ENCODE assay signal across 9 cellular contexts in the genomic region with DNA sequence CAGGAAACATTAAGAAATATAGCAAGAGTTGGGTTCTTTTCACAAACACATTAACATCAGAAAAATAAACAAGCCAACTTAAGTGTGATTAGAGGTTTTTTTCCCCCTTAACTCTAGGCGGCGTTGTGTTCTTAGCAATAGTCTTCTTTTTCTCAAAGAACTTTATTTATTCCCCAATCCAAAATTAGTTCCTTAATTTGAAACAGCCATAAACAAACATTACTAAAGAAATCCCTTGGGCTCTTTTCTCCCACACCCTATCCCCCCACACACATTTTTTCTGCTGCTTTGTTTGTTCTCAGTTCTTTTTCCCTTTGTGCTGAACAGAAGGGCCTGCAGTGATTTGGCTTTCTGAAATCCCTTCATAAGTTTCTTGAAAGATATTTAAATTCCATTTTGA. TPM values are rescaled to one million over a fixed set of nuclear protein-coding genes. Genes with fewer than 3 reads are reported as not detected.
DNase-seq lines count a peak whose midpoint lies in the region; TF ChIP-seq lines count a peak whose summit lies in the region.
"Had no signal": no experiment of that assay in that cellular context is flagged by ENCODE, and none has a peak within 500 bp of the region (broad histone marks: within the 10 kb centered on the region; RNA-seq: fewer than 3 reads in every experiment).

No MANE protein-coding gene starts in this region.

- no peak overlapping the region for H3K4me3 Mint-ChIP-seq in endothelial cell (ENCODE audit: unreplicated experiment)

- H3K79me2 ChIP-seq in OCI-LY7 (ENCODE audit: insufficient read depth, low read depth, low read length) (no peaks in the 10 kb centered on the region), osteoblast (ENCODE audit: insufficient read depth, low read length) (no peaks in the 10 kb centered on the region)

- no peak overlapping the region for H3K27ac Mint-ChIP-seq in endothelial cell (ENCODE audit: unreplicated experiment)

- H3K4me3 ChIP-seq in OCI-LY7 (ENCODE audit: low read depth, low read length, poor library complexity, severe bottlenecking) = no peak overlapping the region
- no peak overlapping the region for H3K4me3 ChIP-seq in epithelial cell of esophagus (ENCODE audit: low read length)
- no peak overlapping the region for H3K4me3 ChIP-seq in osteoblast (ENCODE audit: insufficient read depth, low read length)

- peaks cover 3% of the 10 kb centered on the region for H3K4me1 Mint-ChIP-seq in endothelial cell (ENCODE audit: unreplicated experiment)

- POLR2A ChIA-PET in OCI-LY7 (lab: Charles Lee) = no interaction called here

- no peaks in the 10 kb centered on the region for H3K36me3 Mint-ChIP-seq in endothelial cell (ENCODE audit: low read depth, unreplicated experiment)

- CTCF ChIA-PET in OCI-LY7 (lab: Charles Lee; ENCODE audit: unreplicated experiment) = no interaction called here

- H3K9me2 ChIP-seq in OCI-LY7 (ENCODE audit: insufficient read depth, low read length) = no peaks in the 10 kb centered on the region

- no TSS peak for BruUV-seq in OCI-LY7 (replicated peaks; lab: Mats Ljungman, UMichigan)

- peak; percentile 66 for TF ChIP-seq CTCF in OCI-LY7 (conservative IDR thresholded peaks at IDR 0.05; ENCODE audit: low read length)
- TF ChIP-seq CTCF in epithelial cell of esophagus (IDR thresholded peaks at IDR 0.05; ENCODE audit: insufficient read depth, low read depth, low read length, missing control alignments) = peak; percentile 51
- TF ChIP-seq CTCF in osteoblast (IDR thresholded peaks at IDR 0.05; ENCODE audit: extremely low read depth, low read depth, low read length) = peak; percentile 72
- TF ChIP-seq CTCF in endothelial cell (IDR thresholded peaks at IDR 0.05; ENCODE audit: unreplicated experiment) = no peak

- no peak overlapping the region for H2AFZ ChIP-seq in OCI-LY7 (ENCODE audit: low read length)
- H2AFZ ChIP-seq in osteoblast (ENCODE audit: low read length) = peak overlapping the region; percentile 90

- intact Hi-C loops in OCI-LY7 (cut with micrococcal nuclease; ENCODE audit: unreplicated experiment) = no loop called here

- DNase-seq in GM03348 (ENCODE audit: low spot score) (peak; percentile 55), OCI-LY7 (ENCODE audit: low spot score) (no peak), epithelial cell of esophagus (ENCODE audit: low read depth) (peak; percentile 48), osteoblast (ENCODE audit: insufficient read length, low spot score, missing footprints) (no peak), NCI-H2107 treated with DMSO at 0.1 percent for 48 hours (lab: John Stamatoyannopoulos, UW; ENCODE audit: unreplicated experiment) (no peak), iPS-NIHi7 (ENCODE audit: extremely low spot score) (no peak), NCI-H1417 (lab: John Stamatoyannopoulos, UW) (no peak), endothelial cell (ENCODE audit: low spot score) (no peak)
- DNase-seq: GF-D8 had no signal

- no peaks in the 10 kb centered on the region for H3K9me3 Mint-ChIP-seq in endothelial cell (ENCODE audit: unreplicated experiment)

- H3K4me1 ChIP-seq in OCI-LY7 (ENCODE audit: insufficient read depth, low read length, poor library complexity, severe bottlenecking) = no peaks in the 10 kb centered on the region
- peaks cover 32% of the 10 kb centered on the region for H3K4me1 ChIP-seq in osteoblast (ENCODE audit: insufficient read depth, low read length)

- H3K27ac ChIP-seq in OCI-LY7 (ENCODE audit: low read depth, low read length, poor library complexity, severe bottlenecking) (no peak overlapping the region), osteoblast (ENCODE audit: low read depth, low read length) (peak overlapping the region; percentile 86)

- H3K9me3 ChIP-seq in OCI-LY7 (ENCODE audit: low read length) = no peaks in the 10 kb centered on the region
- H3K9me3 ChIP-seq in osteoblast (ENCODE audit: low read depth, low read length) = no peaks in the 10 kb centered on the region

- no peaks in the 10 kb centered on the region for H3K27me3 ChIP-seq in osteoblast (ENCODE audit: insufficient read depth, low read length)

- H3K36me3 ChIP-seq in OCI-LY7 (ENCODE audit: insufficient read depth, low read length) = no peaks in the 10 kb centered on the region
- H3K36me3 ChIP-seq in osteoblast (ENCODE audit: insufficient read depth, low read length) = no peaks in the 10 kb centered on the region

- H3K4me2 ChIP-seq in OCI-LY7 (ENCODE audit: low read length) (no peak overlapping the region), osteoblast (ENCODE audit: insufficient read depth, low read length) (no peak overlapping the region)

- H3K27me3 Mint-ChIP-seq in endothelial cell (ENCODE audit: unreplicated experiment) = peaks cover 2% of the 10 kb centered on the region

- H4K20me1 ChIP-seq in OCI-LY7 (ENCODE audit: insufficient read depth, low read length) (no peaks in the 10 kb centered on the region), osteoblast (ENCODE audit: insufficient read depth, low read length) (no peaks in the 10 kb centered on the region)

RNA-seq across cellular contexts. Expression of gene MYO1B, which starts 13.2 kb away (rescaled TPM):
- total RNA-seq in OCI-LY7 (2014; rRNA removed; shearing (Covaris generic)) = not detected in 2 replicates
- total RNA-seq in OCI-LY7 (2022) (not detected in 2 replicates), osteoblast (229 and 246 TPM in 2 replicates), endothelial cell (ENCODE audit: unreplicated experiment) (81.0 TPM)

Comparison
In these comparisons a context has a peak if more than half of its experiments do, and no peak if none do; other contexts are left out.
1. DNase-seq: peak in GM03348 (single experiment) and epithelial cell of esophagus (single experiment); none in OCI-LY7 (single experiment), osteoblast (single experiment), NCI-H2107 treated with DMSO at 0.1 percent for 48 hours (single experiment), iPS-NIHi7 (single experiment), NCI-H1417 (0 of 3) and endothelial cell (single experiment).
2. RNA of gene MYO1B, which starts 13.2 kb away (total RNA-seq): 229 to 246 TPM in osteoblast and 81.0 TPM in endothelial cell (single experiment); not detected in OCI-LY7; every median in the first group is over 10 times any median in the second.